ENCODE assay signal across 1 cellular context in the genomic region with DNA sequence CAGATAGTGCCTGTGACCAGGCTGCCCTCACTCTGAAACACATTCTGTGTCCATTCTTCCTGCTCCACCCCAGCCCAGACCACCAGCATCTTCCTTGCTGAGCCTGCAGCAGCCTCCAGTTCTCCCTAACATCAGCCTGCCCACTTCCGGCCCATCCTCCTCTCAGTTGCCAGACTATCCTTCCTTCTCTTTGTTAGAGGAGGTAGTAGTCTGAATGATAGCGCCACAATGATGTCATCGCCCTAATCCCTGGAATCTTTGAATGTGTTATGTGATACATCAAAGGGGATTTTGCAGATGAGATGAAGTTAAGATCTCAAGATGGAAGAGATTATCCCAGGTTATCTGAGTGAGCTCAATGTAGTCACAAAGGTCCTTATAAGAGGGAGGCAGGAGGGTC.
TF ChIP-seq lines count a peak whose summit lies in the region.

No MANE protein-coding gene starts in this region.

TF ChIP-seq in H1, 55 proteins besides CTCF, POLR2A, EP300 and RAD21:
- no peak for TF ChIP-seq CEBPB (IDR thresholded peaks at IDR 0.05; ENCODE audit: low read depth, low read length)
- no peak for TF ChIP-seq HDAC6 (IDR thresholded peaks at IDR 0.05; ENCODE audit: low read depth, low read length)
- no peak for TF ChIP-seq FOSL1 (IDR thresholded peaks at IDR 0.05; ENCODE audit: insufficient read depth, low read depth, low read length)
- TF ChIP-seq YY1 (IDR thresholded peaks at IDR 0.05; ENCODE audit: low read depth, low read length) = no peak
- TF ChIP-seq JUND (IDR thresholded peaks at IDR 0.05; ENCODE audit: low read length) = no peak
- TF ChIP-seq SP1 (IDR thresholded peaks at IDR 0.05; ENCODE audit: low read depth, low read length) = no peak
- no peak for TF ChIP-seq BCL11A (IDR thresholded peaks at IDR 0.05; ENCODE audit: low read depth in 2 of 2, low read length in 2 of 2)
- TF ChIP-seq JUN (IDR thresholded peaks at IDR 0.05; ENCODE audit: low read depth, low read length) = no peak
- no peak for TF ChIP-seq KDM1A (IDR thresholded peaks at IDR 0.05; ENCODE audit: borderline replicate concordance, low read length)
- no peak for TF ChIP-seq CTBP2 (IDR thresholded peaks at IDR 0.05; ENCODE audit: borderline replicate concordance, insufficient read depth, insufficient read length, low read length)
- TF ChIP-seq POLR2AphosphoS5 (IDR thresholded peaks at IDR 0.05; ENCODE audit: low read depth, low read length) = no peak
- no peak for TF ChIP-seq GTF2F1 (IDR thresholded peaks at IDR 0.05; ENCODE audit: borderline replicate concordance, low read depth, low read length)
- TF ChIP-seq ASH2L (IDR thresholded peaks at IDR 0.05; ENCODE audit: low read length) = no peak
- TF ChIP-seq SUZ12 (IDR thresholded peaks at IDR 0.05; ENCODE audit: low read length) = no peak
- TF ChIP-seq, protein P1, sequence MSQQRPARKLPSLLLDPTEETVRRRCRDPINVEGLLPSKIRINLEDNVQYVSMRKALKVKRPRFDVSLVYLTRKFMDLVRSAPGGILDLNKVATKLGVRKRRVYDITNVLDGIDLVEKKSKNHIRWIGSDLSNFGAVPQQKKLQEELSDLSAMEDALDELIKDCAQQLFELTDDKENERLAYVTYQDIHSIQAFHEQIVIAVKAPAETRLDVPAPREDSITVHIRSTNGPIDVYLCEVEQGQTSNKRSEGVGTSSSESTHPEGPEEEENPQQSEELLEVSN (IDR thresholded peaks at IDR 0.05) = no peak
- no peak for TF ChIP-seq CBX5 (IDR thresholded peaks at IDR 0.05; ENCODE audit: low read depth, low read length)
- no peak for TF ChIP-seq TAF7 (optimal IDR thresholded peaks at IDR 0.05; ENCODE audit: borderline replicate concordance, low read depth, low read length)
- no peak for TF ChIP-seq BRCA1 (IDR thresholded peaks at IDR 0.05; ENCODE audit: low read depth, low read length)
- TF ChIP-seq, protein P2, sequence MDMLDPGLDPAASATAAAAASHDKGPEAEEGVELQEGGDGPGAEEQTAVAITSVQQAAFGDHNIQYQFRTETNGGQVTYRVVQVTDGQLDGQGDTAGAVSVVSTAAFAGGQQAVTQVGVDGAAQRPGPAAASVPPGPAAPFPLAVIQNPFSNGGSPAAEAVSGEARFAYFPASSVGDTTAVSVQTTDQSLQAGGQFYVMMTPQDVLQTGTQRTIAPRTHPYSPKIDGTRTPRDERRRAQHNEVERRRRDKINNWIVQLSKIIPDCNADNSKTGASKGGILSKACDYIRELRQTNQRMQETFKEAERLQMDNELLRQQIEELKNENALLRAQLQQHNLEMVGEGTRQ (IDR thresholded peaks at IDR 0.05; ENCODE audit: low read length) = no peak
- TF ChIP-seq KDM4A (IDR thresholded peaks at IDR 0.05; ENCODE audit: low read depth, low read length, severe bottlenecking) = no peak
